In the genomic region with DNA sequence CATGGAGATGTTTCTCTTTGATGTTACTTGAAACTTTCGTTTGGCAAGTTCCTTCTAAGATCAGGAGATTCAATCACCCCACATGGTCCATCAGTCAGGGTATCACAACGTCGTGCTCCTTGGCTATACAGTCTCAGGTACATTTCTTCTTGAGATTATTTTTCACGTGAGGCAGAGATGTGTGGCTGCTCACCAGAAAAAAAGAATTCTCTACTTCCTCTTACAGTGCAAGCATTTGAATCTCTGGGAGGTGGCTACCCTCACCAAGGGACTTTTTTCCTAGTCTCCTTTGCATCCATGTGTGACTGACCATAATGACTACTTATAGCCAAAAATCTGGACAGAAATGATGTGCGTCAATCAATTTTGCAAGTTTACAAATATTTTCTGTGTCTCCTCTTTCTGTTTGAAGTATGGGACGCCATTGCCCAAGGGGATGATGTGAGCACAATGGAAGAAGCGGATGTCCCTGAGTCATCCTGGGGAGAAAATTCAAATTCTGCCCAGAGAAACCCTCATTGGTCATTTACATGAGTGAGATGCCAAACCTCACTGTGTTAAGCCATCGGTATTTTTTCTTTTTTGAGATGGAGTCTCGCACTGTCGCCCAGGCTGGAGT, we compare ENCODE assay signal across 33 cellular contexts. TPM values are rescaled to one million over a fixed set of nuclear protein-coding genes. Genes with fewer than 3 reads are reported as not detected.
"Had no signal": no experiment of that assay in that cellular context is flagged by ENCODE, and none has a peak within 500 bp of the region (broad histone marks: within the 10 kb centered on the region; RNA-seq: fewer than 3 reads in every experiment).

No MANE protein-coding gene starts in this region.

- H3K4me1 ChIP-seq: esophagus muscularis mucosa, foreskin keratinocyte, gastrocnemius medialis, heart left ventricle had no signal

- H3K9me3 ChIP-seq: esophagus muscularis mucosa, gastrocnemius medialis, heart left ventricle had no signal

- H3K27ac ChIP-seq: brain microvascular endothelial cell, coronary artery, esophagus muscularis mucosa, foreskin keratinocyte, gastrocnemius medialis, heart left ventricle had no signal

- H3K36me3 Mint-ChIP-seq: activated CD4-positive, alpha-beta memory T cell treated with anti-CD3 and anti-CD28 coated beads for 36 hours; activated CD8-positive, alpha-beta memory T cell treated with anti-CD3 and anti-CD28 coated beads, Interleukin-2, amount 10 ng/mL, durations not matched to agents 7 days and 5 days; activated naive CD4-positive, alpha-beta T cell treated with anti-CD3 and anti-CD28 coated beads, Interleukin-2, amount 10 ng/mL, durations not matched to agents 7 days and 5 days; activated naive CD4-positive, alpha-beta T cell treated with anti-CD3 and anti-CD28 coated beads, Interleukin-2, amount 50 U/mL, for 72 hours; activated naive CD8-positive, alpha-beta T cell treated with anti-CD3 and anti-CD28 coated beads, Interleukin-2, amount 10 ng/mL, durations not matched to agents 7 days and 5 days had no signal

- H3K4me3 ChIP-seq: coronary artery, esophagus muscularis mucosa, gastrocnemius medialis, heart left ventricle had no signal

- ATAC-seq: activated CD4-positive, alpha-beta T cell treated with anti-CD3 and anti-CD28 coated beads for 36 hours; activated CD8-positive, alpha-beta memory T cell treated with anti-CD3 and anti-CD28 coated beads, Interleukin-2, amount 10 ng/mL, durations not matched to agents 7 days and 5 days; activated CD8-positive, alpha-beta T cell treated with anti-CD3 and anti-CD28 coated beads, Interleukin-2, amount 10 ng/mL, durations not matched to agents 7 days and 5 days; activated naive CD4-positive, alpha-beta T cell treated with anti-CD3 and anti-CD28 coated beads, Interleukin-2, amount 50 U/mL, for 72 hours; effector memory CD8-positive, alpha-beta T cell; foreskin keratinocyte; gastrocnemius medialis; heart left ventricle had no signal

- H3K9me3 Mint-ChIP-seq: activated CD4-positive, alpha-beta memory T cell treated with anti-CD3 and anti-CD28 coated beads for 36 hours; activated CD4-positive, alpha-beta T cell treated with anti-CD3 and anti-CD28 coated beads, Interleukin-2, amount 10 ng/mL, durations not matched to agents 24 days and 14 days; activated naive CD4-positive, alpha-beta T cell treated with anti-CD3 and anti-CD28 coated beads, Interleukin-2, amount 10 ng/mL, durations not matched to agents 7 days and 5 days; activated naive CD4-positive, alpha-beta T cell treated with anti-CD3 and anti-CD28 coated beads, Interleukin-2, amount 50 U/mL, for 72 hours; activated naive CD8-positive, alpha-beta T cell treated with anti-CD3 and anti-CD28 coated beads, Interleukin-2, amount 10 ng/mL, durations not matched to agents 7 days and 5 days; central memory CD8-positive, alpha-beta T cell; dendritic cell treated with granulocyte-macrophage colony-stimulating factor and Interleukin-4, amounts not matched to agents 40 ng/mL and 50 ng/mL, for 4 days; effector memory CD8-positive, alpha-beta T cell had no signal

- FAIRE-seq: astrocyte had no signal

- H3K4me3 Mint-ChIP-seq: activated CD4-positive, alpha-beta memory T cell treated with anti-CD3 and anti-CD28 coated beads for 36 hours; activated CD4-positive, alpha-beta T cell treated with anti-CD3 and anti-CD28 coated beads for 36 hours; activated CD4-positive, alpha-beta T cell treated with anti-CD3 and anti-CD28 coated beads, Interleukin-2, amount 10 ng/mL, durations not matched to agents 24 days and 14 days; activated CD8-positive, alpha-beta memory T cell treated with anti-CD3 and anti-CD28 coated beads, Interleukin-2, amount 10 ng/mL, durations not matched to agents 7 days and 5 days; activated CD8-positive, alpha-beta T cell treated with anti-CD3 and anti-CD28 coated beads, Interleukin-2, amount 10 ng/mL, durations not matched to agents 7 days and 5 days; activated naive CD4-positive, alpha-beta T cell treated with anti-CD3 and anti-CD28 coated beads, Interleukin-2, amount 10 ng/mL, durations not matched to agents 7 days and 5 days; activated naive CD8-positive, alpha-beta T cell treated with anti-CD3 and anti-CD28 coated beads, Interleukin-2, amount 10 ng/mL, durations not matched to agents 7 days and 5 days; central memory CD8-positive, alpha-beta T cell; dendritic cell treated with granulocyte-macrophage colony-stimulating factor and Interleukin-4, amounts not matched to agents 40 ng/mL and 50 ng/mL, for 4 days; effector memory CD8-positive, alpha-beta T cell had no signal

- H3K36me3 ChIP-seq: brain microvascular endothelial cell, esophagus muscularis mucosa, gastrocnemius medialis, heart left ventricle had no signal

- H3K27ac Mint-ChIP-seq: activated CD4-positive, alpha-beta memory T cell treated with anti-CD3 and anti-CD28 coated beads for 36 hours; activated CD4-positive, alpha-beta T cell treated with anti-CD3 and anti-CD28 coated beads for 36 hours; activated CD4-positive, alpha-beta T cell treated with anti-CD3 and anti-CD28 coated beads, Interleukin-2, amount 10 ng/mL, durations not matched to agents 24 days and 14 days; activated CD8-positive, alpha-beta memory T cell treated with anti-CD3 and anti-CD28 coated beads, Interleukin-2, amount 10 ng/mL, durations not matched to agents 7 days and 5 days; activated CD8-positive, alpha-beta T cell treated with anti-CD3 and anti-CD28 coated beads, Interleukin-2, amount 10 ng/mL, durations not matched to agents 7 days and 5 days; activated naive CD4-positive, alpha-beta T cell treated with anti-CD3 and anti-CD28 coated beads, Interleukin-2, amount 10 ng/mL, durations not matched to agents 7 days and 5 days; activated naive CD4-positive, alpha-beta T cell treated with anti-CD3 and anti-CD28 coated beads, Interleukin-2, amount 50 U/mL, for 72 hours; activated naive CD8-positive, alpha-beta T cell treated with anti-CD3 and anti-CD28 coated beads, Interleukin-2, amount 10 ng/mL, durations not matched to agents 7 days and 5 days; dendritic cell treated with granulocyte-macrophage colony-stimulating factor and Interleukin-4, amounts not matched to agents 40 ng/mL and 50 ng/mL, for 4 days; effector memory CD8-positive, alpha-beta T cell had no signal

- DNase-seq: activated CD4-positive, alpha-beta memory T cell treated with anti-CD3 and anti-CD28 coated beads for 36 hours; activated CD4-positive, alpha-beta T cell treated with anti-CD3 and anti-CD28 coated beads for 36 hours; activated CD4-positive, alpha-beta T cell treated with anti-CD3 and anti-CD28 coated beads, Interleukin-2, amount 10 ng/mL, durations not matched to agents 24 days and 14 days; activated CD4-positive, CD25-positive, alpha-beta regulatory T cell; activated CD4-positive, CD25-positive, alpha-beta regulatory T cell treated with anti-CD3 and anti-CD28 coated beads, Interleukin-2, amount 50 U/mL, for 72 hours; activated CD8-positive, alpha-beta memory T cell treated with anti-CD3 and anti-CD28 coated beads, Interleukin-2, amount 10 ng/mL, durations not matched to agents 7 days and 5 days; activated CD8-positive, alpha-beta memory T cell treated with anti-CD3 and anti-CD28 coated beads, Interleukin-2, amount 50 U/mL, for 4 hours; activated CD8-positive, alpha-beta T cell treated with anti-CD3 and anti-CD28 coated beads, Interleukin-2, amount 10 ng/mL, durations not matched to agents 7 days and 5 days; activated gamma-delta T cell; activated naive CD4-positive, alpha-beta T cell; activated naive CD4-positive, alpha-beta T cell treated with anti-CD3 and anti-CD28 coated beads, Interleukin-2, amount 10 ng/mL, durations not matched to agents 7 days and 5 days; activated naive CD8-positive, alpha-beta T cell treated with anti-CD3 and anti-CD28 coated beads, Interleukin-2, amount 10 ng/mL, durations not matched to agents 7 days and 5 days; activated T-cell treated with anti-CD3 and anti-CD28 coated beads, Interleukin-2, amount 50 U/mL, for 1 hour; activated T-cell treated with anti-CD3 and anti-CD28 coated beads, Interleukin-2, amount 50 U/mL, for 48 hours; brain microvascular endothelial cell; effector CD4-positive, alpha-beta T cell; effector memory CD8-positive, alpha-beta T cell; erythroblast; foreskin keratinocyte; gastrocnemius medialis; glutamatergic neuron; heart left ventricle; T-helper 2 cell had no signal

- H3K27me3 ChIP-seq: brain microvascular endothelial cell had no signal

RNA-seq across cellular contexts. Expression of a gene that starts 8.6 kb away (rescaled TPM):
- total RNA-seq: activated CD4-positive, alpha-beta memory T cell treated with anti-CD3 and anti-CD28 coated beads for 36 hours; astrocyte; bronchial epithelial cell; cardiac septum; cerebellum; esophagus muscularis mucosa; foreskin keratinocyte; gastrocnemius medialis had no signal
- polyA plus RNA-seq: foreskin keratinocyte, heart left ventricle had no signal

RNA-seq across cellular contexts. Expression of a gene that starts 21.0 kb away (rescaled TPM):
- total RNA-seq: activated CD4-positive, alpha-beta memory T cell treated with anti-CD3 and anti-CD28 coated beads for 36 hours; activated CD8-positive, alpha-beta T cell treated with anti-CD3 and anti-CD28 coated beads, Interleukin-2, amount 10 ng/mL, durations not matched to agents 7 days and 5 days; activated naive CD4-positive, alpha-beta T cell treated with anti-CD3 and anti-CD28 coated beads, Interleukin-2, amount 50 U/mL, for 72 hours; activated naive CD8-positive, alpha-beta T cell treated with anti-CD3 and anti-CD28 coated beads, Interleukin-2, amount 10 ng/mL, durations not matched to agents 7 days and 5 days; T-helper 1 cell treated with Interleukin-12 subunit alpha and Interleukin-12 subunit beta and Interleukin-4 antibody, amounts not matched to agents 30 ng/mL and 1 ng/mL, for 36 hours had no signal
